36 cellular contexts compared by ENCODE assay signal in the genomic region with DNA sequence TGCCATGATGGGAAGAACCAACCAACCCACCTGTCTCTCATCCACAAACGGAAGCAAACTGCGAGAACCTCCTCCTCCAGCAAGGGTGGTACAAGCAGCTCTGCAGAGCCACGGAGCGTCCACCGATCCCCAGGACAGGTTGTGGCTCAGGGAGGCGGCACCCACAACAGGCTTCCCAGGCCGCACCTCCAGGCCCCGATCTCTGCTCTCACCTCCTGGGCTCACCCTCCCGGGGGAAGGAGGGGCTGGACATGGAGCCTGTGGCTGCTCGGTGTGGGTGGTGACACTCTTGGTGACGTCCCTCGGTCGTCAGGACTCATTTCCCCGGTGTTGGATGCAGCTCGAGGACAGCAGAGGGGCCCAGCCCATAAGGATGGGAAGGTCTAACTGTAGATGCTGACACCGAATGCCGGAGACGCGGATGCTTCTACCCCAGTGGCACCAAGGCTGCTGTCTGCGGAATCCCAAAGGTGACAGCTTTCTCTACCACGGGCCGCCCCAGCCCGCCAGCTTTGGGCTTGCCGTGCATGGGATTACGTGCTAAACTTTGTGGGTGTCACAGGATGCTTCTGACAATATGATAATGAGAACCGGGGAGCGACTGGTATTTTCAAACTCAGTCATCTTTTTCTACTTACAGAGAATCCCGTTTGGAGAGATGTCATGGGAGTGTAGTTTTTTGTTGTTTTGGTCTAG.
"Had no signal": no experiment of that assay in that cellular context is flagged by ENCODE, and none has a peak within 500 bp of the region (broad histone marks: within the 10 kb centered on the region; RNA-seq: fewer than 3 reads in every experiment).

No MANE protein-coding gene starts in this region.

- H3K27ac Mint-ChIP-seq: activated B cell treated with CpG ODN at 0.5 μM for 24 hours; activated CD4-positive, alpha-beta memory T cell treated with anti-CD3 and anti-CD28 coated beads, Interleukin-2, amount 10 ng/mL, durations not matched to agents 7 days and 5 days; activated CD8-positive, alpha-beta memory T cell treated with anti-CD3 and anti-CD28 coated beads, Interleukin-2, amount 10 ng/mL, durations not matched to agents 7 days and 5 days; activated naive CD8-positive, alpha-beta T cell treated with anti-CD3 and anti-CD28 coated beads for 36 hours; T-cell had no signal

- H3K27me3 ChIP-seq: brain microvascular endothelial cell, Peyer's patch had no signal

- H3K9me3 ChIP-seq: Peyer's patch had no signal

- H3K4me3 ChIP-seq: Peyer's patch had no signal

- H3K36me3 ChIP-seq: Peyer's patch had no signal

- ATAC-seq: activated CD8-positive, alpha-beta memory T cell treated with anti-CD3 and anti-CD28 coated beads, Interleukin-2, amount 10 ng/mL, durations not matched to agents 7 days and 5 days; PC-3; Right ventricle myocardium inferior; SK-N-SH treated with all-trans-retinoic acid at 6 μM for 48 hours; T-cell had no signal

- H3K9me3 Mint-ChIP-seq: central memory CD8-positive, alpha-beta T cell had no signal

- DNase-seq: activated B cell treated with CpG ODN at 0.5 μM for 24 hours; activated CD4-positive, alpha-beta memory T cell treated with anti-CD3 and anti-CD28 coated beads, Interleukin-2, amount 10 ng/mL, durations not matched to agents 7 days and 5 days; activated CD4-positive, alpha-beta T cell treated with anti-CD3 and anti-CD28 coated beads for 4 hours; activated CD4-positive, CD25-positive, alpha-beta regulatory T cell treated with anti-CD3 and anti-CD28 coated beads, Interleukin-2, amount 50 U/mL, for 72 hours; activated CD8-positive, alpha-beta memory T cell treated with anti-CD3 and anti-CD28 coated beads for 24 hours; activated CD8-positive, alpha-beta memory T cell treated with anti-CD3 and anti-CD28 coated beads, Interleukin-2, amount 10 ng/mL, durations not matched to agents 7 days and 5 days; activated CD8-positive, alpha-beta memory T cell treated with anti-CD3 and anti-CD28 coated beads, Interleukin-2, amount 50 U/mL, for 48 hours; activated effector memory CD4-positive, alpha-beta T cell treated with Interleukin-2 at 50 U/mL for 16 hours; activated naive CD4-positive, alpha-beta T cell treated with anti-CD3 and anti-CD28 coated beads, Interleukin-2, amount 50 U/mL, for 16 hours; activated naive CD8-positive, alpha-beta T cell treated with anti-CD3 and anti-CD28 coated beads for 36 hours; activated T-cell treated with anti-CD3 and anti-CD28 coated beads, Interleukin-2, amount 50 U/mL, for 48 hours; amniotic stem cell; aorta; brain microvascular endothelial cell; NCI-H1092 treated with DMSO at 0.1 percent for 48 hours; NCI-H1417; NCI-H146; NCI-H187; NCI-H2029 treated with DMSO at 0.1 percent for 48 hours; NCI-H2107; NCI-H2171; NCI-H510A; NCI-H526; NCI-H748 treated with DMSO at 0.1 percent for 48 hours; NK-92 treated with Interleukin-12 subunit alpha and Interleukin-12 subunit beta, amount 100 ng/mL, for 24 hours; PC-3; SIG-M5; T-cell; T-helper 2 cell; T-helper 9 cell had no signal

- H3K27ac ChIP-seq: brain microvascular endothelial cell, Peyer's patch, RWPE1, VCaP had no signal

- H3K4me3 Mint-ChIP-seq: activated B cell treated with CpG ODN at 0.5 μM for 24 hours; activated CD4-positive, alpha-beta memory T cell treated with anti-CD3 and anti-CD28 coated beads, Interleukin-2, amount 10 ng/mL, durations not matched to agents 7 days and 5 days; activated CD8-positive, alpha-beta memory T cell treated with anti-CD3 and anti-CD28 coated beads, Interleukin-2, amount 10 ng/mL, durations not matched to agents 7 days and 5 days; activated naive CD8-positive, alpha-beta T cell treated with anti-CD3 and anti-CD28 coated beads for 36 hours; central memory CD8-positive, alpha-beta T cell; T-cell had no signal
